ENCODE assay signal across 1 cellular context in the genomic region with DNA sequence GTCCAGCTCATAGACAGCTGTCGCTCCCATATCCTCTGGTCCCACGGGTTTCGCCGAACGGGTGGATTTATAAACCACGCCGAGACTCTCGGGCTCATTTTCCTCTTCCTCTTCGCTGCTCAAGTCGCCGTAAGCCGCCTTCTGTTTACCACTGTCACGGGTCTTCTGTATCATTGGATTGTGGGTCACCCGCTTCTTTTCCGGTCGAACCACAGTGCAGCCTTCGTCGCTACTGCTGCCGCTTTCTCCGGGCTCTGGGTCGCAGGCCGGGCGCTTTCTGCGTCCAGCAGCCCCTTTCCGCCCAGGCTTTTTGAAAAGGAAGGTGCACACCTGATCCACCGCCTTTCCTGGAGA.
TF ChIP-seq lines count a peak whose summit lies in the region.

No MANE protein-coding gene starts in this region.

TF ChIP-seq in K562, 482 proteins besides CTCF, POLR2A, EP300 and RAD21:
- TF ChIP-seq TFAM (CRISPR knock-in tag; conservative IDR thresholded peaks at IDR 0.05) (no peak), PHF21A (IDR thresholded peaks at IDR 0.05; ENCODE audit: borderline replicate concordance, low read depth) (0 out of 2 replicates have a peak, but pooled peaks have one; percentile 31), ZNF263 (CRISPR knock-in tag; IDR thresholded peaks at IDR 0.05; ENCODE audit: borderline replicate concordance) (0 out of 2 replicates have a peak, but pooled peaks have one; percentile 15), FOXK2 (conservative IDR thresholded peaks at IDR 0.05 in 1 of 2, IDR thresholded peaks at IDR 0.05 in 1 of 2; ENCODE audit: low read depth in 2 of 2) (peak in 1 of 2 experiments; percentile 8; a peak in 1 of 4 replicates), PREB (CRISPR knock-in tag; IDR thresholded peaks at IDR 0.05) (0 out of 2 replicates have a peak, but pooled peaks have one; percentile 25), SREBF2 (CRISPR knock-in tag; IDR thresholded peaks at IDR 0.05) (no peak), HDAC1 (IDR thresholded peaks at IDR 0.05) (peak in 1 of 2 experiments; percentile 32; a peak in 2 of 4 replicates)
- TF ChIP-seq, protein P1, sequence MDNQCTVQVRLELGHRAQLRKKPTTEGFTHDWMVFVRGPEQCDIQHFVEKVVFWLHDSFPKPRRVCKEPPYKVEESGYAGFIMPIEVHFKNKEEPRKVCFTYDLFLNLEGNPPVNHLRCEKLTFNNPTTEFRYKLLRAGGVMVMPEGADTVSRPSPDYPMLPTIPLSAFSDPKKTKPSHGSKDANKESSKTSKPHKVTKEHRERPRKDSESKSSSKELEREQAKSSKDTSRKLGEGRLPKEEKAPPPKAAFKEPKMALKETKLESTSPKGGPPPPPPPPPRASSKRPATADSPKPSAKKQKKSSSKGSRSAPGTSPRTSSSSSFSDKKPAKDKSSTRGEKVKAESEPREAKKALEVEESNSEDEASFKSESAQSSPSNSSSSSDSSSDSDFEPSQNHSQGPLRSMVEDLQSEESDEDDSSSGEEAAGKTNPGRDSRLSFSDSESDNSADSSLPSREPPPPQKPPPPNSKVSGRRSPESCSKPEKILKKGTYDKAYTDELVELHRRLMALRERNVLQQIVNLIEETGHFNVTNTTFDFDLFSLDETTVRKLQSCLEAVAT (IDR thresholded peaks at IDR 0.05), result peak in 1 of 2 experiments; percentile 61; a peak in 1 of 4 replicates
TF ChIP-seq in K562: peak in this region for 6.
